Comparison of ENCODE assay signal across 1 cellular context in the genomic region with DNA sequence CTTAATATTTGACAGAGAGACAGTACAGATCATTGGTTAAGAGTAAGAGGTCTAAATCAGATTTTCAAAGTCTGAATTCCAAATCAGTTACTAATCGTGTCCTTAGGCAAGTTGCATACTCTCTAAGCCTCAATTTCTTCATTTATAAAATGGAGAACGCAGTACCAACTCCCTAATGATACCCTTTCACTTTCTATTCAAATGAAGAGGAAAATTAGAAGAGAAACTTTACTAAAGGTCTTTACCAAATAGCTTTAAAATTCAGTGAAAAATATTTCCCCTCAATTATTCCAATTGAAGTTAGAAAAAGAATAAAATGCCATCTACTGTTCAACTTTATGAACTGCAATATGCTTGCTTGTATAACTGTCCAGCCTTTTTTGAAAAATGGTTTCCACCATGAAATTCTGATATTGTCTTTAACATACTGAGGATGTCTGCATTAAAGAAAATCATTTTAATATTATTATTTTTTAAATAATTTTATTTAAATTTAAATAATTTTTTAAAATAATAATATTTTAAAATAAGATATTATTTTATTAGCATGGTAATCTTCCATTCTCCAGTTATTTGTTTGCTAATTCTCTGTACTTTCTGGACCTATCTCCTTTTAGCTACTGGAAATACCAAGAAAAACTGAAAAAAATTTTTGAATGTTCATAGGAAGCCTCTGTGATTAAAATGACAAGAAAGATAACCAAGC.
TF ChIP-seq lines count a peak whose summit lies in the region.

No MANE protein-coding gene starts in this region.

TF ChIP-seq in K562, 482 proteins besides CTCF, POLR2A, EP300 and RAD21 (continued from another document):
- TF ChIP-seq, protein P1, sequence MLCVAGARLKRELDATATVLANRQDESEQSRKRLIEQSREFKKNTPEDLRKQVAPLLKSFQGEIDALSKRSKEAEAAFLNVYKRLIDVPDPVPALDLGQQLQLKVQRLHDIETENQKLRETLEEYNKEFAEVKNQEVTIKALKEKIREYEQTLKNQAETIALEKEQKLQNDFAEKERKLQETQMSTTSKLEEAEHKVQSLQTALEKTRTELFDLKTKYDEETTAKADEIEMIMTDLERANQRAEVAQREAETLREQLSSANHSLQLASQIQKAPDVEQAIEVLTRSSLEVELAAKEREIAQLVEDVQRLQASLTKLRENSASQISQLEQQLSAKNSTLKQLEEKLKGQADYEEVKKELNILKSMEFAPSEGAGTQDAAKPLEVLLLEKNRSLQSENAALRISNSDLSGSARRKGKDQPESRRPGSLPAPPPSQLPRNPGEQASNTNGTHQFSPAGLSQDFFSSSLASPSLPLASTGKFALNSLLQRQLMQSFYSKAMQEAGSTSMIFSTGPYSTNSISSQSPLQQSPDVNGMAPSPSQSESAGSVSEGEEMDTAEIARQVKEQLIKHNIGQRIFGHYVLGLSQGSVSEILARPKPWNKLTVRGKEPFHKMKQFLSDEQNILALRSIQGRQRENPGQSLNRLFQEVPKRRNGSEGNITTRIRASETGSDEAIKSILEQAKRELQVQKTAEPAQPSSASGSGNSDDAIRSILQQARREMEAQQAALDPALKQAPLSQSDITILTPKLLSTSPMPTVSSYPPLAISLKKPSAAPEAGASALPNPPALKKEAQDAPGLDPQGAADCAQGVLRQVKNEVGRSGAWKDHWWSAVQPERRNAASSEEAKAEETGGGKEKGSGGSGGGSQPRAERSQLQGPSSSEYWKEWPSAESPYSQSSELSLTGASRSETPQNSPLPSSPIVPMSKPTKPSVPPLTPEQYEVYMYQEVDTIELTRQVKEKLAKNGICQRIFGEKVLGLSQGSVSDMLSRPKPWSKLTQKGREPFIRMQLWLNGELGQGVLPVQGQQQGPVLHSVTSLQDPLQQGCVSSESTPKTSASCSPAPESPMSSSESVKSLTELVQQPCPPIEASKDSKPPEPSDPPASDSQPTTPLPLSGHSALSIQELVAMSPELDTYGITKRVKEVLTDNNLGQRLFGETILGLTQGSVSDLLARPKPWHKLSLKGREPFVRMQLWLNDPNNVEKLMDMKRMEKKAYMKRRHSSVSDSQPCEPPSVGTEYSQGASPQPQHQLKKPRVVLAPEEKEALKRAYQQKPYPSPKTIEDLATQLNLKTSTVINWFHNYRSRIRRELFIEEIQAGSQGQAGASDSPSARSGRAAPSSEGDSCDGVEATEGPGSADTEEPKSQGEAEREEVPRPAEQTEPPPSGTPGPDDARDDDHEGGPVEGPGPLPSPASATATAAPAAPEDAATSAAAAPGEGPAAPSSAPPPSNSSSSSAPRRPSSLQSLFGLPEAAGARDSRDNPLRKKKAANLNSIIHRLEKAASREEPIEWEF (CRISPR knock-in tag; IDR thresholded peaks at IDR 0.05): no peak
- TF ChIP-seq ZNF224 (CRISPR knock-in tag; IDR thresholded peaks at IDR 0.05) (no peak), ZNF507 (tag; conservative IDR thresholded peaks at IDR 0.05) (no peak), HDAC6 (IDR thresholded peaks at IDR 0.05; ENCODE audit: low read depth, low read length) (no peak), SMC3 (conservative IDR thresholded peaks at IDR 0.05; ENCODE audit: insufficient read depth, low read depth, low read length) (peak; percentile 45; the same call in 1 of the 2 replicates), GATAD2B (IDR thresholded peaks at IDR 0.05; ENCODE audit: borderline replicate concordance) (no peak), ADNP (tag; IDR thresholded peaks at IDR 0.05) (no peak)
- TF ChIP-seq, protein P2, sequence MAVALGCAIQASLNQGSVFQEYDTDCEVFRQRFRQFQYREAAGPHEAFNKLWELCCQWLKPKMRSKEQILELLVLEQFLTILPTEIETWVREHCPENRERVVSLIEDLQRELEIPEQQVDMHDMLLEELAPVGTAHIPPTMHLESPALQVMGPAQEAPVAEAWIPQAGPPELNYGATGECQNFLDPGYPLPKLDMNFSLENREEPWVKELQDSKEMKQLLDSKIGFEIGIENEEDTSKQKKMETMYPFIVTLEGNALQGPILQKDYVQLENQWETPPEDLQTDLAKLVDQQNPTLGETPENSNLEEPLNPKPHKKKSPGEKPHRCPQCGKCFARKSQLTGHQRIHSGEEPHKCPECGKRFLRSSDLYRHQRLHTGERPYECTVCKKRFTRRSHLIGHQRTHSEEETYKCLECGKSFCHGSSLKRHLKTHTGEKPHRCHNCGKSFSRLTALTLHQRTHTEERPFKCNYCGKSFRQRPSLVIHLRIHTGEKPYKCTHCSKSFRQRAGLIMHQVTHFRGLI (CRISPR knock-in tag; IDR thresholded peaks at IDR 0.05): no peak
